Comparison of ENCODE assay signal across 18 cellular contexts in the genomic region with DNA sequence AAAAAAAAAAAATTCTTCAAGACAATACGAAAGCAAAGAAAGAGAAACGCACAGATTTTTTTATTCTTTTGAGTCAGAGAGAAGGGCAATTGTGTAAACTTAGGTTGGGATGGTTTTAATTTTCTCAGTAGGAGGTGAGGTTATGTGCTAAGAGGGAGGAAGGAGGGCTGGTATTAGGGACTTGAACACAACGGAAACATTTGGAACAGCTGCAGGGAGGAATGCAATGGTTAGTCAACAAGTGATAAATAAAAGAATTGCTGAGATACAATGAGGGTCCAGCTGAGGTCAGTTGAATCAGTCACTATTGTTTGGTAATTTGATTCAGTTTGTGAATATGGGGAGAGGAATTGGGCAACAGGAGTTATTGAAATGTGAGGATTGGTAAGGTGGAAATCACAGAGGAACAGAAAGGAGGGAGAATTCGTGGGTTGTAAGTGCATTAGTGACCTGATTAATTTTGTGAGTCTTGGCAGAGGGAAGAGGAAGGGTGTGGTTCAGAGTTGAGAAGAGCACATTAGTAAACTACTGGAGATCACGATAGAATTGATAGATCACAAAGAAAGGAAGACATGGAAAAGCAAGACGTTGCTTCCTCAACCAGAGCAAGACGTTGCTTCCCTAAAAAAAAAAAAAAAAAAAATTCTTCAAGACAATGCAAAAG.
DNase-seq lines count a peak whose midpoint lies in the region; ATAC-seq and TF ChIP-seq lines count a peak whose summit lies in the region.
"Had no signal": no experiment of that assay in that cellular context is flagged by ENCODE, and none has a peak within 500 bp of the region (broad histone marks: within the 10 kb centered on the region; RNA-seq: fewer than 3 reads in every experiment).

No MANE protein-coding gene starts in this region.

- DNase-seq in NCI-H1092 treated with DMSO at 0.1 percent for 48 hours (lab: John Stamatoyannopoulos, UW) (peak; percentile 10), NCI-H1092 (lab: John Stamatoyannopoulos, UW) (no peak), astrocyte of the spinal cord (ENCODE audit: low read depth, low spot score) (peak; percentile 72), skeletal muscle cell (ENCODE audit: low read depth) (peak; percentile 98), EL (no peak), NCI-H2171 (lab: John Stamatoyannopoulos, UW) (no peak)
- DNase-seq: activated CD8-positive, alpha-beta memory T cell treated with anti-CD3 and anti-CD28 coated beads, Interleukin-2, amount 50 U/mL, for 4 hours; GF-D8; H7; hypothalamus; mammary epithelial cell; nucleus accumbens; stimulated activated CD4-positive, alpha-beta T cell treated with anti-CD3 and anti-CD28 coated beads, Interleukin-12 subunit alpha, Interleukin-12 subunit beta, amount 100 ng/mL, for 4 hours; WERI-Rb-1 had no signal

- WGBS in gastroesophageal sphincter (ENCODE audit: low coverage in 1 of 2), 2 donors = 24 to 48% methylated on average over 4 to 7 of the region's 7 CpGs

- no peaks in the 10 kb centered on the region for H3K27me3 ChIP-seq in gastroesophageal sphincter

- TF ChIP-seq EP300 in gastroesophageal sphincter (IDR thresholded peaks at IDR 0.05) = no peak

- in situ Hi-C loops in astrocyte of the spinal cord (cut with HindIII; ENCODE audit: low sequenced_read_pairs) = no loop called here

- TF ChIP-seq CTCF in astrocyte of the spinal cord (IDR thresholded peaks at IDR 0.05; ENCODE audit: low read depth, low read length) = no peak
- TF ChIP-seq CTCF in gastroesophageal sphincter (IDR thresholded peaks at IDR 0.05) = no peak

- H3K4me1 ChIP-seq in gastroesophageal sphincter = no peaks in the 10 kb centered on the region

- ATAC-seq in gastroesophageal sphincter = peak; percentile 82
- ATAC-seq in GM18907 (IDR thresholded peaks at IDR 0.05; ENCODE audit: unreplicated experiment) = no peak

- no peaks in the 10 kb centered on the region for H3K36me3 ChIP-seq in gastroesophageal sphincter
- H3K36me3 ChIP-seq: thoracic aorta, WERI-Rb-1 had no signal

- H3K9me3 ChIP-seq in gastroesophageal sphincter = peaks cover 0 to 14% (median 0%) of the 10 kb centered on the region in 3 donors
- H3K9me3 ChIP-seq: thoracic aorta had no signal

- peak overlapping the region in 1 of 4 donors; percentile 12 for H3K27ac ChIP-seq in gastroesophageal sphincter
- H3K27ac ChIP-seq: 22Rv1, thoracic aorta, WERI-Rb-1 had no signal

- H3K4me3 ChIP-seq in astrocyte of the spinal cord (ENCODE audit: low read depth, low read length) = no peak overlapping the region
- no peak overlapping the region for H3K4me3 ChIP-seq in gastroesophageal sphincter
- H3K4me3 ChIP-seq in skeletal muscle cell (ENCODE audit: low read depth, low read length) = no peak overlapping the region
- H3K4me3 ChIP-seq: thoracic aorta had no signal

- TF ChIP-seq POLR2A in gastroesophageal sphincter (IDR thresholded peaks at IDR 0.05) = no peak

Comparison
In these comparisons a context has a peak if more than half of its experiments do, and no peak if none do; other contexts are left out.
1. DNase-seq: peak in NCI-H1092 treated with DMSO at 0.1 percent for 48 hours (single experiment), astrocyte of the spinal cord (single experiment) and skeletal muscle cell (single experiment); none in NCI-H1092 (single experiment), EL (single experiment) and NCI-H2171 (single experiment).